In the genomic region with DNA sequence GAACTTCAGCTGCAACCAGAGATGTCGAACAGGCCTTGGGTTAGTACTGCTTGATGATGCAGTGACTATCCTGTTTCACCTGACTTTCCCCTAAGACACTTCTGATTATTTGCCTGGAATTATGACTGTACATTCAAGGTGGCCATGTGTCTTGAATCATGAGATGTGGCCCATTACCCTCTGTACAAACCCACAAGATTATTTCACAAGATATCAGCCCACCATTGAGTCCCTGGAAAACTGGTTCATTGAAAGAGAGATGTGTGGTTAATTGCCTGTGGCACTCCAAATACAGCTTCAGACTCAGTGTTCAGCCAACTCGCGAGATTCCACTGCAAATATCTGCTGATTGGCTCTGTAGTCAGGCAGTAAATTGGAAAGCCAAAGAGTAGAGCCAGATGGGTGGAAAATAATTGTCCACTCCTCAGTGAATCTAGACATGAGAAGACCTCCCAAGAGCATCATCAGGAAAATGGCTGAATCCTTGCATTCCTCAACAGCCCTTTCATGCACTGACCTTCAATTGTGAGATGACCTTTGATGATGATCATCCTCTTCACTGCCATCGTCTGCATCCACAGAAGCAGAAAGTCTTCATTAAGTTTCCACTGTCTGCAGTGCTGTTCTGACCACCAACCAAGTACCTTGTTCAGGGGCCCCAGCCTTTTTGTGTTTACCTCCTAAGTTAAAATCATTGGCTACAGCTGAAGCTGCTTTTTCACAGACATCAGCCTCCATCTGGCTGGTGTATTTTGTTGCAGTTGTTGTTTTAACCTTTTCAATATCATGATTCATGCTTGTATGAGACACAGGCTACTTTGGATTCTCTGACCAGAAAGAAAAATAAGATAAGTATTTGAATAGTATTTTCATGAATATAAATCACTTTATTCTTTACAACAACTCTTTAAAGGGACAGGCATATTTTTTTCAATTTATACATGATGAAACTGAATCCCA, we compare ENCODE assay signal across 22 cellular contexts.
DNase-seq lines count a peak whose midpoint lies in the region; ATAC-seq, FAIRE-seq and TF ChIP-seq lines count a peak whose summit lies in the region.
"Had no signal": no experiment of that assay in that cellular context is flagged by ENCODE, and none has a peak within 500 bp of the region (broad histone marks: within the 10 kb centered on the region; RNA-seq: fewer than 3 reads in every experiment).

No MANE protein-coding gene starts in this region.

- H3K9me3 ChIP-seq in DND-41 (ENCODE audit: insufficient read depth, low read length, severe bottlenecking), result no peaks in the 10 kb centered on the region
- no peaks in the 10 kb centered on the region for H3K9me3 ChIP-seq in endothelial cell of umbilical vein (replicated peaks; ENCODE audit: control insufficient read depth, insufficient read depth, low read length)
- H3K9me3 ChIP-seq in osteoblast (ENCODE audit: low read depth, low read length), result no peaks in the 10 kb centered on the region

- TSS peak; percentile 82 for BruUV-seq in endothelial cell of umbilical vein (replicated peaks; lab: Mats Ljungman, UMichigan)

- H4K20me1 ChIP-seq in DND-41 (ENCODE audit: insufficient read depth, low read length), result no peaks in the 10 kb centered on the region
- H4K20me1 ChIP-seq in endothelial cell of umbilical vein (replicated peaks; ENCODE audit: control insufficient read depth, extremely low read depth, insufficient read depth, low read length), result no peaks in the 10 kb centered on the region
- H4K20me1 ChIP-seq in osteoblast (ENCODE audit: insufficient read depth, low read length), result no peaks in the 10 kb centered on the region

- POLR2A ChIA-PET in endothelial cell of umbilical vein (lab: Charles Lee), result no interaction called here

- no peak overlapping the region for H3K4me2 ChIP-seq in DND-41 (ENCODE audit: insufficient read depth, low read length)
- peak overlapping the region; percentile 32 for H3K4me2 ChIP-seq in endothelial cell of umbilical vein (ENCODE audit: insufficient read depth, low read length)
- H3K4me2 ChIP-seq in osteoblast (ENCODE audit: insufficient read depth, low read length), result peak overlapping the region; percentile 29
- H3K4me2 ChIP-seq: PC-9 had no signal

- no peak for TF ChIP-seq POLR2A in endothelial cell of umbilical vein (IDR thresholded peaks at IDR 0.05; ENCODE audit: low read depth, low read length)

- no peak for TF ChIP-seq CTCF in DND-41 (IDR thresholded peaks at IDR 0.05; ENCODE audit: borderline replicate concordance, extremely low read depth, low read length, poor library complexity, severe bottlenecking)
- no peak for TF ChIP-seq CTCF in endothelial cell of umbilical vein (IDR thresholded peaks at IDR 0.05; ENCODE audit: extremely low read depth in 1 of 2, insufficient read depth in 1 of 2, low read depth in 1 of 2, low read length in 2 of 2)
- no peak for TF ChIP-seq CTCF in osteoblast (IDR thresholded peaks at IDR 0.05; ENCODE audit: extremely low read depth, low read depth, low read length)

- H3K4me3 ChIP-seq in DND-41 (ENCODE audit: low read depth in 1 of 2, low read length in 2 of 2), result no peak overlapping the region
- peak overlapping the region in 1 of 3 experiments; percentile 39 for H3K4me3 ChIP-seq in endothelial cell of umbilical vein (replicated peaks in 1 of 3; ENCODE audit: insufficient read depth in 1 of 3, low read depth in 1 of 3, low read length in 3 of 3)
- H3K4me3 ChIP-seq in osteoblast (ENCODE audit: insufficient read depth, low read length), result no peak overlapping the region
- H3K4me3 ChIP-seq: PC-9 had no signal

- CTCF ChIA-PET in endothelial cell of umbilical vein (lab: Charles Lee), result interaction anchor here (0.6 to 11.4 kb wide), 13 partner anchors 8 to 249 kb away, joined by 3 to 480 read pairs (median 4); partner anchors contain the start of genes ESM1 and GPX8

- H3K9ac ChIP-seq in DND-41 (ENCODE audit: low read depth, low read length) (no peak overlapping the region), endothelial cell of umbilical vein (replicated peaks; ENCODE audit: extremely low read depth, insufficient read depth, low read length) (peak overlapping the region; percentile 50)

- ATAC-seq in DND-41 (ENCODE audit: insufficient read depth, low read depth) (0 out of 3 replicates have a peak, but pooled peaks have one; percentile 35), HG02981 (IDR thresholded peaks at IDR 0.05; ENCODE audit: unreplicated experiment) (no peak), GM18868 (IDR thresholded peaks at IDR 0.05; ENCODE audit: unreplicated experiment) (no peak), HG03025 (IDR thresholded peaks at IDR 0.05; ENCODE audit: low FRiP score, unreplicated experiment) (no peak)

- H3K27ac ChIP-seq in DND-41 (ENCODE audit: low read length), result no peak overlapping the region
- H3K27ac ChIP-seq in endothelial cell of umbilical vein (ENCODE audit: insufficient read depth, low read depth, low read length), result peak overlapping the region; percentile 67
- H3K27ac ChIP-seq in osteoblast (ENCODE audit: low read depth, low read length), result peak overlapping the region; percentile 58
- H3K27ac ChIP-seq: C4-2B, PC-9 had no signal

- DNase-seq in DND-41 (no peak), NCI-H2171 treated with DMSO at 0.1 percent for 48 hours (lab: John Stamatoyannopoulos, UW) (peak; percentile 94), endothelial cell of umbilical vein (ENCODE audit: low read depth, low spot score) (peak; percentile 94), osteoblast (ENCODE audit: insufficient read length, low spot score, missing footprints) (peak; percentile 85), SW480 (ENCODE audit: low spot score) (no peak)
- DNase-seq: activated B cell treated with CpG ODN at 0.5 μM for 24 hours; activated gamma-delta T cell treated with Interleukin-2 at 50 U/mL for 16 hours; KG1; midbrain; NCI-H146; NCI-H510A treated with DMSO at 0.1 percent for 48 hours; PC-9; small intestine; stimulated activated naive CD4-positive, alpha-beta T cell; SW 1271 had no signal

- dilution Hi-C loops in endothelial cell of umbilical vein (cut with MboI; ENCODE audit: extremely low pct_ligation_motif_present, low sequenced_read_pairs), result no loop called here

- H2AFZ ChIP-seq in DND-41 (ENCODE audit: low read depth, low read length) (no peak overlapping the region), endothelial cell of umbilical vein (ENCODE audit: low read depth, low read length) (peak overlapping the region; percentile 84), osteoblast (ENCODE audit: low read length) (no peak overlapping the region)
- H2AFZ ChIP-seq: PC-9 had no signal

- H3K9me1 ChIP-seq in endothelial cell of umbilical vein (replicated peaks; ENCODE audit: control insufficient read depth, extremely low read depth, insufficient read depth, low read length), result no peaks in the 10 kb centered on the region

- peak; percentile 88 for FAIRE-seq in endothelial cell of umbilical vein (lab: Jason Lieb, UNC)
- FAIRE-seq: bronchial epithelial cell, H54, islet of Langerhans, small intestine had no signal

- H3K4me1 ChIP-seq in DND-41 (ENCODE audit: insufficient read depth, low read length) (no peaks in the 10 kb centered on the region), endothelial cell of umbilical vein (ENCODE audit: control insufficient read depth, extremely low read depth, insufficient read depth, low read length) (peaks cover 41% of the 10 kb centered on the region), osteoblast (ENCODE audit: insufficient read depth, low read length) (peaks cover 24% of the 10 kb centered on the region)

- H3K27me3 ChIP-seq in DND-41 (ENCODE audit: insufficient read depth, low read length, poor library complexity), result no peaks in the 10 kb centered on the region
- no peaks in the 10 kb centered on the region for H3K27me3 ChIP-seq in endothelial cell of umbilical vein (ENCODE audit: control insufficient read depth in 2 of 2, insufficient read depth in 2 of 2, low read length in 2 of 2)
- H3K27me3 ChIP-seq in osteoblast (ENCODE audit: insufficient read depth, low read length), result no peaks in the 10 kb centered on the region

- no peaks in the 10 kb centered on the region for H3K36me3 ChIP-seq in DND-41 (ENCODE audit: insufficient read depth, low read length)
- no peaks in the 10 kb centered on the region for H3K36me3 ChIP-seq in endothelial cell of umbilical vein (ENCODE audit: control insufficient read depth in 2 of 2, extremely low read depth in 1 of 2, insufficient read depth in 2 of 2, low read length in 2 of 2)
- H3K36me3 ChIP-seq in osteoblast (ENCODE audit: insufficient read depth, low read length), result no peaks in the 10 kb centered on the region

- intact Hi-C loops in endothelial cell of umbilical vein (cut with micrococcal nuclease), result loop anchor here (1.0 to 2.0 kb wide), 4 partner anchors 32 to 245 kb away; partner anchors contain the start of gene ESM1

- H3K79me2 ChIP-seq in DND-41 (ENCODE audit: insufficient read depth, low read length), result no peaks in the 10 kb centered on the region
- no peaks in the 10 kb centered on the region for H3K79me2 ChIP-seq in endothelial cell of umbilical vein (ENCODE audit: control insufficient read depth, insufficient read depth, low read length)
- no peaks in the 10 kb centered on the region for H3K79me2 ChIP-seq in osteoblast (ENCODE audit: insufficient read depth, low read length)

TF ChIP-seq in endothelial cell of umbilical vein, 7 proteins besides CTCF, POLR2A, EP300 and RAD21:
- TF ChIP-seq EZH2 (IDR thresholded peaks at IDR 0.05; ENCODE audit: borderline replicate concordance, low read depth, low read length, severe bottlenecking) (no peak), JUN (IDR thresholded peaks at IDR 0.05; ENCODE audit: borderline replicate concordance, insufficient read depth, insufficient read length, low read depth) (peak; percentile 84), POLR2AphosphoS5 (IDR thresholded peaks at IDR 0.05; ENCODE audit: insufficient read depth, low read depth, low read length) (no peak), GATA2 (IDR thresholded peaks at IDR 0.05; ENCODE audit: insufficient read depth, insufficient read length, low read depth, low read length) (peak; percentile 62), MYC (IDR thresholded peaks at IDR 0.05; ENCODE audit: low read depth, low read length) (no peak), FOS (IDR thresholded peaks at IDR 0.05; ENCODE audit: borderline replicate concordance, insufficient read depth, low read length) (peak; percentile 73)
- TF ChIP-seq, protein P1, sequence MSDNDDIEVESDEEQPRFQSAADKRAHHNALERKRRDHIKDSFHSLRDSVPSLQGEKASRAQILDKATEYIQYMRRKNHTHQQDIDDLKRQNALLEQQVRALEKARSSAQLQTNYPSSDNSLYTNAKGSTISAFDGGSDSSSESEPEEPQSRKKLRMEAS (IDR thresholded peaks at IDR 0.05; ENCODE audit: insufficient read depth, insufficient read length), result no peak

Comparison
In these comparisons a context has a peak if more than half of its experiments do, and no peak if none do; other contexts are left out.
1. DNase-seq: peak in NCI-H2171 treated with DMSO at 0.1 percent for 48 hours (single experiment), endothelial cell of umbilical vein (single experiment) and osteoblast (single experiment); none in DND-41 (single experiment) and SW480 (single experiment).